9 cellular contexts compared by ENCODE assay signal in genomic region chr22:24847490-24847889, GRCh38. TPM values are rescaled to one million over a fixed set of nuclear protein-coding genes. Genes with fewer than 3 reads are reported as not detected.
"Had no signal": no experiment of that assay in that cellular context is flagged by ENCODE, and none has a peak within 500 bp of the region (broad histone marks: within the 10 kb centered on the region; RNA-seq: fewer than 3 reads in every experiment).

No MANE protein-coding gene starts in this region.

- H3K27ac Mint-ChIP-seq: HFFc6 had no signal

- H3K9me3 ChIP-seq: HAP-1 had no signal

- H3K4me3 ChIP-seq: GM23248, HAP-1, K562 had no signal

- H2AFZ ChIP-seq: GM23248 had no signal

- H3K9ac ChIP-seq: GM23248 had no signal

- H3K36me3 ChIP-seq: HAP-1 had no signal

- DNase-seq: GM23248, GOT3, H7, HFFc6, IMR-90 had no signal

- H3K27ac ChIP-seq: GM23248, HL-60 had no signal

- H3K4me3 Mint-ChIP-seq: HFFc6 had no signal

- ATAC-seq: HCT116, K562 had no signal

- H3K4me1 ChIP-seq: HAP-1 had no signal

RNA-seq across cellular contexts. Expression of gene SGSM1, which starts 41.5 kb away (rescaled TPM):
- total RNA-seq: GM23248, HFFc6, IMR-90, K562 had no signal
- polyA plus RNA-seq: GM23248, IMR-90, K562 had no signal
